ENCODE assay signal across 28 cellular contexts in genomic region chr5:76788362-76788761, GRCh38. TPM values are rescaled to one million over a fixed set of nuclear protein-coding genes. Genes with fewer than 3 reads are reported as not detected.
DNase-seq lines count a peak whose midpoint lies in the region; ATAC-seq, FAIRE-seq and TF ChIP-seq lines count a peak whose summit lies in the region.
"Had no signal": no experiment of that assay in that cellular context is flagged by ENCODE, and none has a peak within 500 bp of the region (broad histone marks: within the 10 kb centered on the region; RNA-seq: fewer than 3 reads in every experiment).

No MANE protein-coding gene starts in this region.

- CTCF ChIA-PET in HepG2 (lab: Yijun Ruan, JAX; ENCODE audit: low intra/inter-chr PET ratio, low total read pairs): no interaction called here

- 42 to 53% methylated on average over 5 to 6 of the region's 6 CpGs for WGBS in body of pancreas, 2 donors
- WGBS in HepG2 (ENCODE audit: low lambda C conversion rate): 24% methylated on average over 4 of the region's 6 CpGs
- WGBS in stomach, 5 donors: 46 to 62% (median 49%) methylated on average over 6 of the region's 6 CpGs

- no peak for TF ChIP-seq RAD21 in HepG2 (CRISPR knock-in tag; IDR thresholded peaks at IDR 0.05)

- H3K4me1 Mint-ChIP-seq in nephron progenitor cell: peaks cover 24% of the 10 kb centered on the region
- H3K4me1 Mint-ChIP-seq: immature natural killer cell had no signal

- no peak overlapping the region for H2AFZ ChIP-seq in HepG2 (ENCODE audit: low read length)
- H2AFZ ChIP-seq: GM23248 had no signal

- H3K36me3 ChIP-seq in left ventricle myocardium inferior: no peaks in the 10 kb centered on the region
- no peaks in the 10 kb centered on the region for H3K36me3 ChIP-seq in body of pancreas (replicated peaks in 1 of 2; ENCODE audit: insufficient read depth in 1 of 2, low read depth in 2 of 2)
- no peaks in the 10 kb centered on the region for H3K36me3 ChIP-seq in HepG2 (replicated peaks in 1 of 2; ENCODE audit: control insufficient read depth in 1 of 2, insufficient read depth in 2 of 2, low read length in 2 of 2)
- no peaks in the 10 kb centered on the region for H3K36me3 ChIP-seq in stomach
- H3K36me3 ChIP-seq: lower lobe of right lung had no signal

- no peak overlapping the region for H3K9ac ChIP-seq in HepG2 (ENCODE audit: insufficient read depth, low read depth, low read length)
- H3K9ac ChIP-seq: GM23248 had no signal

- intact Hi-C loops in left ventricle myocardium inferior (cut with micrococcal nuclease): no loop called here
- intact Hi-C loops in Right ventricle myocardium superior (cut with DNase I): no loop called here
- intact Hi-C loops in body of pancreas (cut with DNase I): no loop called here
- intact Hi-C loops in HepG2 (cut with micrococcal nuclease; ENCODE audit: unreplicated experiment): no loop called here
- intact Hi-C loops in stomach (cut with DNase I; ENCODE audit: low total_unique reads): no loop called here

- H3K4me3 ChIP-seq in left ventricle myocardium inferior (no peak overlapping the region), body of pancreas (no peak overlapping the region), HepG2 (replicated peaks in 1 of 3; ENCODE audit: insufficient read depth in 1 of 3, low read depth in 2 of 3, low read length in 3 of 3) (no peak overlapping the region), stomach (no peak overlapping the region)
- H3K4me3 ChIP-seq: GM23248, lower lobe of right lung, skin epidermis had no signal

- H3K9me3 ChIP-seq in left ventricle myocardium inferior (replicated peaks) (no peaks in the 10 kb centered on the region), body of pancreas (no peaks in the 10 kb centered on the region), HepG2 (ENCODE audit: low read length) (no peaks in the 10 kb centered on the region), stomach (no peaks in the 10 kb centered on the region)
- H3K9me3 ChIP-seq: lower lobe of right lung had no signal

- H3K9me3 Mint-ChIP-seq in nephron progenitor cell: peaks cover 17% of the 10 kb centered on the region
- H3K9me3 Mint-ChIP-seq: activated naive CD4-positive, alpha-beta T cell treated with anti-CD3 and anti-CD28 coated beads, Interleukin-2, amount 50 U/mL, for 24 hours; immature natural killer cell had no signal

- H3K79me2 ChIP-seq in HepG2 (ENCODE audit: insufficient read depth, low read length): no peaks in the 10 kb centered on the region

- H3K27me3 ChIP-seq in left ventricle myocardium inferior (ENCODE audit: low read depth): no peaks in the 10 kb centered on the region
- H3K27me3 ChIP-seq in body of pancreas: no peaks in the 10 kb centered on the region
- H3K27me3 ChIP-seq in HepG2 (ENCODE audit: control insufficient read depth in 1 of 2, insufficient read depth in 2 of 2, low read length in 2 of 2): no peaks in the 10 kb centered on the region
- H3K27me3 ChIP-seq in stomach: no peaks in the 10 kb centered on the region

- in situ Hi-C loops in HepG2 (cut with HindIII; ENCODE audit: extremely low pct_ligation_motif_present, low pct_unique_long_range_greater_than_20kb): no loop called here

- no peak for ATAC-seq in Right ventricle myocardium superior (ENCODE audit: poor library complexity)
- ATAC-seq in body of pancreas: peak; percentile 74
- ATAC-seq in HepG2: no peak; the same call in 2 of the 3 replicates
- ATAC-seq in HG02678 (IDR thresholded peaks at IDR 0.05; ENCODE audit: unreplicated experiment): no peak
- ATAC-seq: lower lobe of right lung, WTC11 had no signal

- no peak overlapping the region for H3K4me3 Mint-ChIP-seq in nephron progenitor cell
- H3K4me3 Mint-ChIP-seq: activated naive CD4-positive, alpha-beta T cell treated with anti-CD3 and anti-CD28 coated beads, Interleukin-2, amount 50 U/mL, for 24 hours; immature natural killer cell; WTC11 had no signal

- POLR2A ChIA-PET in HepG2 (lab: Yijun Ruan, JAX): no interaction called here

- H3K27me3 Mint-ChIP-seq in nephron progenitor cell (ENCODE audit: low read depth, poor library complexity): peaks cover 13% of the 10 kb centered on the region
- H3K27me3 Mint-ChIP-seq: activated naive CD4-positive, alpha-beta T cell treated with anti-CD3 and anti-CD28 coated beads, Interleukin-2, amount 50 U/mL, for 24 hours had no signal

- TF ChIP-seq EP300 in HepG2 (IDR thresholded peaks at IDR 0.05; ENCODE audit: low read depth in 2 of 2, low read length in 2 of 2) (no peak), HepG2 (CRISPR knock-in tag; IDR thresholded peaks at IDR 0.05; ENCODE audit: borderline replicate concordance) (no peak), stomach (IDR thresholded peaks at IDR 0.05) (no peak)

- H3K4me1 ChIP-seq in left ventricle myocardium inferior (peaks cover 49% of the 10 kb centered on the region), body of pancreas (peaks cover 20% of the 10 kb centered on the region), HepG2 (ENCODE audit: insufficient read depth, low read length) (peaks cover 62% of the 10 kb centered on the region), stomach (peaks cover 19 to 55% (median 34%) of the 10 kb centered on the region in 4 donors)

- TF ChIP-seq POLR2A in body of pancreas (IDR thresholded peaks at IDR 0.05) (peak in 1 of 3 donors; percentile 21), HepG2 (IDR thresholded peaks at IDR 0.05; ENCODE audit: insufficient read depth in 1 of 2, low read depth in 2 of 2, low read length in 2 of 2) (no peak), stomach (IDR thresholded peaks at IDR 0.05) (no peak)

- H4K20me1 ChIP-seq in HepG2 (ENCODE audit: insufficient read depth, low read length): no peaks in the 10 kb centered on the region

- H3K27ac ChIP-seq in left ventricle myocardium inferior (replicated peaks) (peak overlapping the region; percentile 77), body of pancreas (peak overlapping the region; percentile 47 to 77 (median 60)), HepG2 (ENCODE audit: extremely low read length, insufficient read depth, low read length) (no peak overlapping the region), stomach (peak overlapping the region; percentile 29 to 83 (median 59))
- H3K27ac ChIP-seq: GM23248, lower lobe of right lung had no signal

- H3K4me2 ChIP-seq in HepG2 (ENCODE audit: low read depth, low read length): peak overlapping the region; percentile 9; the same call in 1 of the 2 replicates

- no peak for FAIRE-seq in HepG2 (lab: Jason Lieb, UNC)
- FAIRE-seq: urothelium cell line had no signal

- peaks cover 4% of the 10 kb centered on the region for H3K36me3 Mint-ChIP-seq in nephron progenitor cell (ENCODE audit: low read depth)
- H3K36me3 Mint-ChIP-seq: activated naive CD4-positive, alpha-beta T cell treated with anti-CD3 and anti-CD28 coated beads, Interleukin-2, amount 50 U/mL, for 24 hours; immature natural killer cell had no signal

- H3K27ac Mint-ChIP-seq in nephron progenitor cell: no peak overlapping the region
- H3K27ac Mint-ChIP-seq: activated naive CD4-positive, alpha-beta T cell treated with anti-CD3 and anti-CD28 coated beads, Interleukin-2, amount 50 U/mL, for 24 hours; immature natural killer cell; WTC11 had no signal

- TF ChIP-seq CTCF in left ventricle myocardium inferior (IDR thresholded peaks at IDR 0.05; ENCODE audit: borderline replicate concordance) (no peak), body of pancreas (IDR thresholded peaks at IDR 0.05) (no peak), HepG2 (CRISPR knock-in tag; IDR thresholded peaks at IDR 0.05) (no peak), stomach (IDR thresholded peaks at IDR 0.05) (no peak), nephron progenitor cell (IDR thresholded peaks at IDR 0.05) (no peak)

- DNase-seq in left ventricle myocardium inferior (no peak), Right ventricle myocardium superior (no peak), body of pancreas (peak; percentile 34 to 66 (median 57)), HepG2 (ENCODE audit: low spot score) (peak; percentile 29), stomach (peak; percentile 58), T-helper 1 cell (no peak), nephron progenitor cell (no peak)
- DNase-seq: AML-193; anterior cingulate cortex; central memory CD4-positive, alpha-beta T cell; effector CD4-positive, alpha-beta T cell; erythroblast; foreskin fibroblast; GF-D8; GM23248; hippocampal formation; immature natural killer cell; lower lobe of right lung; NCI-H1092; NCI-H1930; NCI-H526 treated with DMSO at 0.1 percent for 48 hours; stimulated activated CD4-positive, alpha-beta T cell treated with anti-CD3 and anti-CD28 coated beads, Interleukin-1b, Interleukin-23, amount 100 ng/mL, for 48 hours; T-helper 9 cell had no signal

- no TSS peak for BruUV-seq in HepG2 (replicated peaks; lab: Mats Ljungman, UMichigan)

TF ChIP-seq in HepG2, 621 proteins besides CTCF, POLR2A, EP300 and RAD21 (continues in another document):
- TF ChIP-seq RXRA (CRISPR knock-in tag; IDR thresholded peaks at IDR 0.05) (no peak), MEIS2 (CRISPR knock-in tag; IDR thresholded peaks at IDR 0.05) (peak; percentile 53; the same call in 1 of the 2 replicates), ELF1 (CRISPR knock-in tag; IDR thresholded peaks at IDR 0.05) (no peak)

RNA-seq across cellular contexts. Expression of gene F2RL1, which starts 30.5 kb away (rescaled TPM):
- total RNA-seq in left ventricle myocardium inferior: 2.0 TPM
- total RNA-seq in Right ventricle myocardium superior: 0.62 TPM
- total RNA-seq in body of pancreas: 10 to 100 TPM; 17.5 to 20.2 TPM
- total RNA-seq in HepG2 (2016; rRNA removed; fragmentation: Illumina TruSeq; extraction: Trizol): 6.3 and 9.9 TPM in 2 replicates
- 0.61 and 0.71 TPM in 2 replicates for total RNA-seq in HepG2 (2016; cell fraction: cytosol; rRNA removed; fragmentation: Illumina TruSeq; extraction: Trizol; ENCODE audit: low read depth)
- total RNA-seq in HepG2 (2016; cell fraction: insoluble cytoplasmic fraction; rRNA removed; fragmentation: Illumina TruSeq; extraction: Trizol): 4.8 and 10.3 TPM in 2 replicates
- 1.6 and 1.9 TPM in 2 replicates for total RNA-seq in HepG2 (2016; cell fraction: membrane; rRNA removed; fragmentation: Illumina TruSeq; extraction: Trizol)
- total RNA-seq in HepG2 (2016; cell fraction: nucleus; rRNA removed; fragmentation: Illumina TruSeq; extraction: Trizol): 10.2 and 11.2 TPM in 2 replicates
- 23.0 TPM in 2 replicates for polyA plus RNA-seq in HepG2 (2011; rRNA removed)
- 15.6 and 23.7 TPM in 2 replicates for polyA plus RNA-seq in HepG2 (2011; cell fraction: cytosol; rRNA removed)
- 3.3 and 3.7 TPM in 2 replicates for polyA plus RNA-seq in HepG2 (2011; cell fraction: nucleus; rRNA removed)
- polyA plus RNA-seq in HepG2 (2012): 7.4 and 10.0 TPM in 2 replicates
- polyA plus RNA-seq in HepG2 (2016; cell fraction: cytosol; fragmentation: Illumina TruSeq; extraction: Trizol; ENCODE audit: low read depth): 0.38 and 0.44 TPM in 2 replicates
- 4.3 and 4.4 TPM in 2 replicates for polyA plus RNA-seq in HepG2 (2016; cell fraction: insoluble cytoplasmic fraction; fragmentation: Illumina TruSeq; extraction: Trizol; ENCODE audit: low read depth)
- polyA plus RNA-seq in HepG2 (2016; cell fraction: membrane; fragmentation: Illumina TruSeq; extraction: Trizol; ENCODE audit: low read depth): 0.86 and 1.0 TPM in 2 replicates
- polyA plus RNA-seq in HepG2 (2016; cell fraction: nucleus; fragmentation: Illumina TruSeq; extraction: Trizol; ENCODE audit: insufficient read depth, low read depth): 12.6 and 13.5 TPM in 2 replicates
- 0.33 and 45.9 TPM in 2 replicates for polyA minus RNA-seq in HepG2 (2011; rRNA and poly(A)+ RNA removed; ENCODE audit: low replicate concordance)
- 11.8 and 15.6 TPM in 2 replicates for polyA minus RNA-seq in HepG2 (2011; cell fraction: cytosol; rRNA and poly(A)+ RNA removed)
- polyA minus RNA-seq in HepG2 (2011; cell fraction: nucleus; rRNA and poly(A)+ RNA removed): 5.0 and 9.2 TPM in 2 replicates
- total RNA-seq in stomach: 10 to 100 TPM in 4 of 5 donors, 1 to 10 TPM in 1; 6.7 to 72.9 (median 36.1) TPM
- polyA plus RNA-seq in stomach: 10 to 100 TPM in 2 of 3 donors, 1 to 10 TPM in 1; 4.8 to 17.6 (median 12.4) TPM

Comparison
In these comparisons a context has a peak if more than half of its experiments do, and no peak if none do; other contexts are left out.
1. DNase-seq: peak in body of pancreas (4 of 4), HepG2 (single experiment) and stomach (single experiment); none in left ventricle myocardium inferior (single experiment), Right ventricle myocardium superior (single experiment), T-helper 1 cell (0 of 5) and nephron progenitor cell (single experiment).